ENCODE assay signal across 17 cellular contexts in the genomic region with DNA sequence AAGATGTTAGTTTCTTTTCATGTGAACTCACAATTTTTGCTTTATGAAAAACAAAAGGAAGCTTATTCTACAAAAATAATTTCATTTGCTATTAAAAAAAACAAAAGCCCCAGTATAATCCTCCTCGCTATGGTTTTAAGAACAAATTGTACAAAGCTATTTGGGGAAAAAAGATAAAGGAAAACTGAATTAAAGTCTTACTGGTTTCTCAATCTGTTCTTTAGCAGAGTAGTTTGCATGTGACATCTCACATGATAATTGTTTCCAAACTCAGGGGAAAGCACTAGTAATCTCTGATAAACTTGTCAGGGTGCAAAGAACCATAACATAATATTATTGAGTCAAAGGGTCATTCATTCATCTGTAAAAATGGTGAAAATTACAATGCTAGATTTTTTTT. TPM values are rescaled to one million over a fixed set of nuclear protein-coding genes. Genes with fewer than 3 reads are reported as not detected.
"Had no signal": no experiment of that assay in that cellular context is flagged by ENCODE, and none has a peak within 500 bp of the region (broad histone marks: within the 10 kb centered on the region; RNA-seq: fewer than 3 reads in every experiment).

No MANE protein-coding gene starts in this region.

- H3K4me3 Mint-ChIP-seq: activated CD8-positive, alpha-beta T cell treated with anti-CD3 and anti-CD28 coated beads, Interleukin-2, amount 10 ng/mL, durations not matched to agents 7 days and 5 days; activated T-helper 1 cell treated with anti-CD3 and anti-CD28 coated beads, Interleukin-12 subunit alpha, Interleukin-12 subunit beta, Interleukin-2, Interleukin-4 antibody, amounts not matched to agents 30 ng/mL and 10 ng/mL and 1 ng/mL, durations not matched to agents 14 hours and 24 hours and 36 hours; neural progenitor cell had no signal

- DNase-seq: activated CD4-positive, alpha-beta T cell treated with anti-CD3 and anti-CD28 coated beads for 4 hours; activated CD8-positive, alpha-beta memory T cell treated with anti-CD3 and anti-CD28 coated beads, Interleukin-2, amount 50 U/mL, for 48 hours; activated CD8-positive, alpha-beta T cell treated with anti-CD3 and anti-CD28 coated beads, Interleukin-2, amount 10 ng/mL, durations not matched to agents 7 days and 5 days; activated naive CD4-positive, alpha-beta T cell; caudate nucleus; cortex of kidney; effector CD8-positive, alpha-beta T cell; heart right ventricle; pancreas; small intestine; transverse colon had no signal

- H3K27ac ChIP-seq: foreskin keratinocyte, neural progenitor cell, pancreas, transverse colon had no signal

- H3K9ac ChIP-seq: neural progenitor cell had no signal

- H2AFZ ChIP-seq: neural progenitor cell had no signal

- H3K9me3 ChIP-seq: pancreas, transverse colon had no signal

- H3K4me1 ChIP-seq: foreskin keratinocyte, neural progenitor cell, transverse colon had no signal

- H3K4me1 Mint-ChIP-seq: neural progenitor cell had no signal

- H3K36me3 ChIP-seq: heart right ventricle, neural progenitor cell, pancreas, transverse colon had no signal

- H3K36me3 Mint-ChIP-seq: neural progenitor cell had no signal

- H3K4me3 ChIP-seq: heart right ventricle, neural progenitor cell, pancreas, transverse colon had no signal

- H3K9me3 Mint-ChIP-seq: activated T-helper 1 cell treated with anti-CD3 and anti-CD28 coated beads, Interleukin-12 subunit alpha, Interleukin-12 subunit beta, Interleukin-2, Interleukin-4 antibody, amounts not matched to agents 30 ng/mL and 10 ng/mL and 1 ng/mL, durations not matched to agents 14 hours and 24 hours and 36 hours had no signal

- H3K4me2 ChIP-seq: neural progenitor cell had no signal

- H3K27me3 ChIP-seq: foreskin keratinocyte, heart right ventricle, neural progenitor cell, pancreas, transverse colon had no signal

- H3K27ac Mint-ChIP-seq: activated CD8-positive, alpha-beta T cell treated with anti-CD3 and anti-CD28 coated beads, Interleukin-2, amount 10 ng/mL, durations not matched to agents 7 days and 5 days; activated T-helper 1 cell treated with anti-CD3 and anti-CD28 coated beads, Interleukin-12 subunit alpha, Interleukin-12 subunit beta, Interleukin-2, Interleukin-4 antibody, amounts not matched to agents 30 ng/mL and 10 ng/mL and 1 ng/mL, durations not matched to agents 14 hours and 24 hours and 36 hours; neural progenitor cell had no signal

RNA-seq across cellular contexts. Expression of a gene that starts 2.9 kb away (rescaled TPM):
- total RNA-seq: activated CD8-positive, alpha-beta T cell treated with anti-CD3 and anti-CD28 coated beads, Interleukin-2, amount 10 ng/mL, durations not matched to agents 7 days and 5 days; activated T-helper 1 cell treated with anti-CD3 and anti-CD28 coated beads, Interleukin-12 subunit alpha, Interleukin-12 subunit beta, Interleukin-2, Interleukin-4 antibody, amounts not matched to agents 30 ng/mL and 10 ng/mL and 1 ng/mL, durations not matched to agents 14 hours and 24 hours and 36 hours; foreskin keratinocyte; heart right ventricle; lower leg skin; myocyte; pancreas; T-helper 1 cell treated with Interleukin-12 subunit alpha and Interleukin-12 subunit beta and Interleukin-4 antibody, amounts not matched to agents 30 ng/mL and 1 ng/mL, for 36 hours; transverse colon had no signal
